Comparison of ENCODE assay signal across 15 cellular contexts in genomic region chr15:25624504-25625172, GRCh38.
DNase-seq lines count a peak whose midpoint lies in the region; ATAC-seq and TF ChIP-seq lines count a peak whose summit lies in the region.
"Had no signal": no experiment of that assay in that cellular context is flagged by ENCODE, and none has a peak within 500 bp of the region (broad histone marks: within the 10 kb centered on the region; RNA-seq: fewer than 3 reads in every experiment).

No MANE protein-coding gene starts in this region.

- TF ChIP-seq CTCF in left ventricle myocardium inferior (IDR thresholded peaks at IDR 0.05; ENCODE audit: borderline replicate concordance) = no peak
- no peak for TF ChIP-seq CTCF in left lung (IDR thresholded peaks at IDR 0.05)

- intact Hi-C loops in left ventricle myocardium inferior (cut with micrococcal nuclease) = no loop called here
- intact Hi-C loops in posterior vena cava (cut with DNase I) = no loop called here
- intact Hi-C loops in left lung (cut with DNase I) = no loop called here

- DNase-seq in DMS 273 (lab: John Stamatoyannopoulos, UW; ENCODE audit: unreplicated experiment) = peak; percentile 74
- peak; percentile 50 to 51 for DNase-seq in SJCRH30
- DNase-seq in left ventricle myocardium inferior = peak; percentile 58
- peak; percentile 86 for DNase-seq in posterior vena cava (ENCODE audit: low spot score)
- DNase-seq in left lung = no peak
- DNase-seq in T-helper 17 cell = no peak
- DNase-seq: CD4-positive, CD25-positive, alpha-beta regulatory T cell; DND-41; GDM1; HFFc6; KG1; NCI-H1092; NCI-H446 had no signal

- H3K27me3 Mint-ChIP-seq in T-helper 17 cell = no peaks in the 10 kb centered on the region
- H3K27me3 Mint-ChIP-seq: CD4-positive, CD25-positive, alpha-beta regulatory T cell had no signal

- H3K36me3 ChIP-seq in SJCRH30 (no peaks in the 10 kb centered on the region), left ventricle myocardium inferior (no peaks in the 10 kb centered on the region), left lung (no peaks in the 10 kb centered on the region)
- H3K36me3 ChIP-seq: SJSA1 had no signal

- H3K27me3 ChIP-seq in SJCRH30 = no peaks in the 10 kb centered on the region
- no peaks in the 10 kb centered on the region for H3K27me3 ChIP-seq in left ventricle myocardium inferior (ENCODE audit: low read depth)
- H3K27me3 ChIP-seq in left lung = no peaks in the 10 kb centered on the region
- H3K27me3 ChIP-seq: SJSA1 had no signal

- H3K4me1 ChIP-seq in SJCRH30 (peaks cover 7% of the 10 kb centered on the region), left ventricle myocardium inferior (no peaks in the 10 kb centered on the region), left lung (no peaks in the 10 kb centered on the region)
- H3K4me1 ChIP-seq: SJSA1 had no signal

- no peak overlapping the region for H3K4me3 ChIP-seq in SJCRH30
- no peak overlapping the region for H3K4me3 ChIP-seq in left ventricle myocardium inferior
- H3K4me3 ChIP-seq in left lung = no peak overlapping the region
- H3K4me3 ChIP-seq: SJSA1 had no signal

- H3K4me3 Mint-ChIP-seq in T-helper 17 cell = no peak overlapping the region
- H3K4me3 Mint-ChIP-seq: HFFc6 had no signal

- H3K9me3 ChIP-seq in SJCRH30 (replicated peaks) (no peaks in the 10 kb centered on the region), left ventricle myocardium inferior (replicated peaks) (no peaks in the 10 kb centered on the region), left lung (no peaks in the 10 kb centered on the region), T-helper 17 cell (ENCODE audit: control insufficient read depth, low read length, poor library complexity, severe bottlenecking) (no peaks in the 10 kb centered on the region)
- H3K9me3 ChIP-seq: SJSA1 had no signal

- H3K27ac ChIP-seq in SJCRH30 (peak overlapping the region; percentile 5; the same call in 1 of the 2 replicates), left ventricle myocardium inferior (replicated peaks) (peak overlapping the region; percentile 43), left lung (no peak overlapping the region)
- H3K27ac ChIP-seq: SJSA1 had no signal

- no peaks in the 10 kb centered on the region for H3K4me1 Mint-ChIP-seq in T-helper 17 cell
- H3K4me1 Mint-ChIP-seq: CD4-positive, CD25-positive, alpha-beta regulatory T cell had no signal

- no peaks in the 10 kb centered on the region for H3K36me3 Mint-ChIP-seq in T-helper 17 cell (ENCODE audit: low read depth)
- H3K36me3 Mint-ChIP-seq: CD4-positive, CD25-positive, alpha-beta regulatory T cell had no signal

- ATAC-seq in left lung (no peak), GM21825 (IDR thresholded peaks at IDR 0.05; ENCODE audit: unreplicated experiment) (no peak), T-helper 17 cell (no peak)

- no peak overlapping the region for H3K27ac Mint-ChIP-seq in T-helper 17 cell
- H3K27ac Mint-ChIP-seq: CD4-positive, CD25-positive, alpha-beta regulatory T cell; HFFc6 had no signal

Comparison
In these comparisons a context has a peak if more than half of its experiments do, and no peak if none do; other contexts are left out.
1. DNase-seq: peak in DMS 273 (single experiment), SJCRH30 (2 of 2), left ventricle myocardium inferior (single experiment) and posterior vena cava (single experiment); none in left lung (0 of 2) and T-helper 17 cell (0 of 3).
2. H3K27ac ChIP-seq: peak in SJCRH30 (single experiment) and left ventricle myocardium inferior (single experiment); none in left lung (0 of 2).